11 cellular contexts compared by ENCODE assay signal in the genomic region with DNA sequence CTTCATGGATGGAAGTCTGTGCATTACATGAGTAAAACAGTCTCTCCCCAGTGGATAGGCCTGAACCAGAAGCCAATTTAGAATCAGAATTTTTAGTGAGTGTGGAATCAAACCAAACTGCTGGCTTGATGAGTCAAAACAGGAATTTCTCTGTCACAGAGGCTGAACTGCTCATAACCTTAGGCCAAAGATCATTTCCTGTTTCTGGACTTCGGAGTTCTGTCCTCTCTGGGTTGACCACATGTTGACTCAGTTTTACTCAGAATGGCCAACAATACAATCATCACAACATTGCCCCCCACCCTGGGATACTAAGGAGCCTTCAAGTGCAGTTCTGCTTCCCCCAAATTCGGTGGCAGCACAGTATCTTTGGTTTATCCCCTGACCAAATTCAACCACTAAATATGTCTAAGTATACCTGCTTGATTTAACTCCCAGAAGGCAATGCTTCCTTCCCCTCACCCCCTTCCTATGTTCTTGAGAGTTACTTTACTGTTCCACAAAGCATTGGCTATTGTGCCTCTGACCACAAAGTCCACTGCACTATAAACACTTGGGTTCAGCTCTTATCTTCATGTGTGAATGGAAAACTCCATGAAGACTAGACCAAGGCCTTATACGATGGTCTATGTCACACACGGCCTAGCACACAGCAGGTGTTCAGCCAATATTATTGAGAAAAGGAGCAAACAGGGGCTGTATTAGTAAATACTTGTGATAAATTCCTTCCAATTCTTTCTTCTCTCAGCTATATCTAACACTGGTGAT.
DNase-seq lines count a peak whose midpoint lies in the region; ATAC-seq and TF ChIP-seq lines count a peak whose summit lies in the region.
"Had no signal": no experiment of that assay in that cellular context is flagged by ENCODE, and none has a peak within 500 bp of the region (broad histone marks: within the 10 kb centered on the region; RNA-seq: fewer than 3 reads in every experiment).

No MANE protein-coding gene starts in this region.

- intact Hi-C loops in aorta (cut with DNase I): no loop called here

- TF ChIP-seq CTCF in GM10266 (IDR thresholded peaks at IDR 0.05; ENCODE audit: control insufficient read depth, insufficient read depth, low read depth, missing control alignments): no peak
- TF ChIP-seq CTCF in choroid plexus epithelial cell (conservative IDR thresholded peaks at IDR 0.05; ENCODE audit: low read depth, low read length): no peak

- H3K27me3 ChIP-seq in aorta (ENCODE audit: control insufficient read depth in 1 of 2, insufficient read depth in 2 of 2, low read length in 1 of 2): no peaks in the 10 kb centered on the region
- H3K27me3 ChIP-seq: transverse colon had no signal

- H3K4me1 ChIP-seq in aorta (ENCODE audit: control insufficient read depth in 1 of 2, insufficient read depth in 2 of 2, low read length in 2 of 2): peaks cover 2 to 5% of the 10 kb centered on the region in 2 donors

- no peaks in the 10 kb centered on the region for H3K36me3 ChIP-seq in aorta (ENCODE audit: control insufficient read depth in 1 of 2, insufficient read depth in 2 of 2, low read length in 1 of 2)
- H3K36me3 ChIP-seq: transverse colon had no signal

- ATAC-seq in GM21360 (IDR thresholded peaks at IDR 0.05; ENCODE audit: unreplicated experiment) (peak; percentile 73), HG03108 (IDR thresholded peaks at IDR 0.05; ENCODE audit: unreplicated experiment) (peak; percentile 90), aorta (ENCODE audit: low FRiP score) (no peak)
- ATAC-seq: K562 had no signal

- DNase-seq in GM10266 (ENCODE audit: extremely low spot score) (peak; percentile 26), choroid plexus epithelial cell (ENCODE audit: low read depth) (peak; percentile 30), NCI-H2107 treated with DMSO at 0.1 percent for 48 hours (lab: John Stamatoyannopoulos, UW; ENCODE audit: unreplicated experiment) (no peak), ecto neural progenitor cell (ENCODE audit: low spot score) (no peak), aorta (no peak)
- DNase-seq in activated effector memory CD4-positive, alpha-beta T cell treated with Interleukin-2 at 50 U/mL for 16 hours: no peak
- DNase-seq: SW 1271, transverse colon had no signal

- H3K4me3 ChIP-seq in choroid plexus epithelial cell (ENCODE audit: low read depth, low read length): no peak overlapping the region
- no peak overlapping the region for H3K4me3 ChIP-seq in aorta (ENCODE audit: low read length in 2 of 2)
- H3K4me3 ChIP-seq: K562, transverse colon had no signal

- H3K9me3 ChIP-seq in aorta (ENCODE audit: control insufficient read depth, low read length): peaks cover 2% of the 10 kb centered on the region
- H3K9me3 ChIP-seq: transverse colon had no signal

- 88 to 91% methylated on average over 4 of the region's 4 CpGs for WGBS in aorta, 2 donors

- no peak overlapping the region for H3K27ac ChIP-seq in aorta (ENCODE audit: low read depth in 1 of 2, low read length in 2 of 2)
- H3K27ac ChIP-seq: transverse colon had no signal

Comparison
In these comparisons a context has a peak if more than half of its experiments do, and no peak if none do; other contexts are left out.
1. DNase-seq: peak in GM10266 (single experiment) and choroid plexus epithelial cell (single experiment); none in NCI-H2107 treated with DMSO at 0.1 percent for 48 hours (single experiment), activated effector memory CD4-positive, alpha-beta T cell treated with Interleukin-2 at 50 U/mL for 16 hours (single experiment), ecto neural progenitor cell (single experiment) and aorta (0 of 2).